In the genomic region with DNA sequence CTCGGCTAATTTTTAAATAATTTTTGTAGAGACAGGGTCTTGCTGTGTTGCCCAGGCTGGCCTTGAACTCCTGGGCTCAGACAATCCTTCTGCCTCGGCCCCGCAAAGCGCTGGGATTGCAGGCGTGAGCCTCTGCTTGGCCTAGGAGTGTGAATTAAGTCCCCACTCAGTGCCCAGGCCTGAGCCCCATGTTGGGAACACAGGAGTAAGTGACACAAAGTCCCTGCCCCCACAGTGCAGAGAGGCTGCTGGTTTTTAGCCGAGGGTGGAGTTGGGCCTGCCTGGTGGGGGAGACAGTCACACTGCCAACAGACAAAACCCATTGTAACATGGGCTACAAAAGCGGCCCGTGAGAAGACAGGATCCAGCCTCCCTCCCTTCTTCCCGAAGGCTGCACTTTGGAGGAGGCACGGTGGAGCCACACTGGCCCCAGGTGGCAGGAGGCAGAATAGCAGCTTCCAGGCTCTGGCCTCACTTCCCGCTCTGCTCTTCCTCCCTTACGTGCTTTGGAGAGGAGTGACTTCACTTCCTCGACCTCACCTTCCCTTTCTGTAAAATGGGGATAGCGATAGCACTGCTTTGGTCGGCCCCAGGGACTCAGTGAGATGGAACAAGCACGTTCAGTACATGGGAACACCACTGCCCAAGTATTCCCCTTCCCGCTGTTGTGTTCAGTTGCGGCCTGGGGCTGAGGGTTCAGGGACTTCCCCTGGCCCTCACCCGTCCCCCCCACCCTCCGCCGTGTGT, we compare ENCODE assay signal across 8 cellular contexts. TPM values are rescaled to one million over a fixed set of nuclear protein-coding genes. Genes with fewer than 3 reads are reported as not detected.
A peak's percentile ranks its signal among the peaks of the same experiment; 100 is the strongest.
DNase-seq lines count a peak whose midpoint lies in the region; ATAC-seq and TF ChIP-seq lines count a peak whose summit lies in the region.

No MANE protein-coding gene starts in this region.

- H3K27me3 Mint-ChIP-seq in neural progenitor cell (ENCODE audit: insufficient read depth, low read depth), result peaks cover 2% of the 10 kb centered on the region

- no peak overlapping the region for H3K4me3 Mint-ChIP-seq in neural progenitor cell

- no peaks in the 10 kb centered on the region for H3K9me3 Mint-ChIP-seq in neural progenitor cell

- H3K27ac Mint-ChIP-seq in neural progenitor cell, result peak overlapping the region; percentile 60

- H3K4me1 ChIP-seq in foreskin keratinocyte, result no peaks in the 10 kb centered on the region
- H3K4me1 ChIP-seq in neural progenitor cell, result no peaks in the 10 kb centered on the region
- H3K4me1 ChIP-seq in thoracic aorta (ENCODE audit: control insufficient read depth in 1 of 2, low read depth in 2 of 2), result peaks cover 0 to 3% of the 10 kb centered on the region in 2 donors

- H2AFZ ChIP-seq in neural progenitor cell (replicated peaks), result no peak overlapping the region

- DNase-seq in DMS53 (lab: John Stamatoyannopoulos, UW), result peak; percentile 91
- peak; percentile 91 for DNase-seq in KBM-7
- peak; percentile 48 for DNase-seq in RPMI8226
- DNase-seq in activated effector memory CD4-positive, alpha-beta T cell treated with anti-CD3 and anti-CD28 coated beads, Interleukin-2, amount 50 U/mL, for 16 hours, result peak; percentile 81
- peak in 1 of 2 donors; percentile 67 for DNase-seq in foreskin keratinocyte
- DNase-seq in neural progenitor cell (ENCODE audit: low spot score), result peak; percentile 94
- no peak for DNase-seq in thoracic aorta (ENCODE audit: low spot score)

- H3K4me3 ChIP-seq in neural progenitor cell (no peak overlapping the region), thoracic aorta (no peak overlapping the region)

- TF ChIP-seq CTCF in foreskin keratinocyte (conservative IDR thresholded peaks at IDR 0.05) (peak; percentile 99), neural progenitor cell (IDR thresholded peaks at IDR 0.05) (peak; percentile 97), thoracic aorta (IDR thresholded peaks at IDR 0.05) (peak; percentile 96)

- H3K36me3 ChIP-seq in neural progenitor cell, result peaks cover 3% of the 10 kb centered on the region
- peaks cover 27% of the 10 kb centered on the region for H3K36me3 ChIP-seq in thoracic aorta

- no peak overlapping the region for H3K4me2 ChIP-seq in neural progenitor cell

- H3F3A ChIP-seq in neural progenitor cell (ENCODE audit: low read depth), result peaks cover 16% of the 10 kb centered on the region

- in situ Hi-C loops in KBM-7 (cut with MboI; ENCODE audit: low pct_unique_long_range_greater_than_20kb, low sequenced_read_pairs), result loop anchor here (10.0 kb wide), 1 partner anchor 263 kb away; no protein-coding TSS in a partner anchor

- H3K27me3 ChIP-seq in foreskin keratinocyte, result no peaks in the 10 kb centered on the region
- no peaks in the 10 kb centered on the region for H3K27me3 ChIP-seq in neural progenitor cell
- no peaks in the 10 kb centered on the region for H3K27me3 ChIP-seq in thoracic aorta (replicated peaks; ENCODE audit: insufficient read depth)

- H3K9me3 ChIP-seq in neural progenitor cell (ENCODE audit: low read depth) (no peaks in the 10 kb centered on the region), thoracic aorta (no peaks in the 10 kb centered on the region)

- ATAC-seq in foreskin keratinocyte (peak; percentile 65), thoracic aorta (ENCODE audit: insufficient number of reproducible peaks, low FRiP score, low read depth) (peak; percentile 70), HG03196 (IDR thresholded peaks at IDR 0.05; ENCODE audit: unreplicated experiment) (no peak)

- H4K20me1 ChIP-seq in neural progenitor cell (ENCODE audit: low read depth), result peaks cover 24% of the 10 kb centered on the region

- no peak overlapping the region for H3K9ac ChIP-seq in neural progenitor cell

- peaks cover 2% of the 10 kb centered on the region for H3K4me1 Mint-ChIP-seq in neural progenitor cell

- H3K79me2 ChIP-seq in neural progenitor cell (ENCODE audit: low read depth), result no peaks in the 10 kb centered on the region

- peaks cover 5% of the 10 kb centered on the region for H3K36me3 Mint-ChIP-seq in neural progenitor cell

- H3K27ac ChIP-seq in foreskin keratinocyte (no peak overlapping the region), neural progenitor cell (peak overlapping the region; percentile 32), thoracic aorta (peak overlapping the region in 1 of 2 donors; percentile 11)

RNA-seq across cellular contexts. Expression of a gene that starts 15.2 kb away (rescaled TPM):
- total RNA-seq in foreskin keratinocyte, result 70.2 and 74.9 TPM in 2 replicates
- 93.3 and 98.9 TPM in 2 replicates for polyA plus RNA-seq in foreskin keratinocyte
- 1.5 and 3.9 TPM in 2 replicates for total RNA-seq in neural progenitor cell (ENCODE audit: low replicate concordance)
- total RNA-seq in thoracic aorta, result 100 to 1,000 TPM; 141 to 195 TPM

RNA-seq across cellular contexts. Expression of a gene that starts 47.3 kb away (rescaled TPM):
- 73.1 and 76.9 TPM in 2 replicates for total RNA-seq in foreskin keratinocyte
- 128 and 142 TPM in 2 replicates for polyA plus RNA-seq in foreskin keratinocyte
- 101 and 172 TPM in 2 replicates for total RNA-seq in neural progenitor cell (ENCODE audit: low replicate concordance)
- total RNA-seq in thoracic aorta, result 100 to 1,000 TPM; 189 to 220 TPM

Comparison
In these comparisons a context has a peak if more than half of its experiments do, and no peak if none do; other contexts are left out.
1. RNA of a gene that starts 15.2 kb away (total RNA-seq): 141 to 195 TPM in thoracic aorta and 70.2 to 74.9 TPM in foreskin keratinocyte; 1.5 to 3.9 TPM in neural progenitor cell; every median in the first group is over 10 times any median in the second.
2. Peak in every context shown above with its lines, with median percentiles within 50 percentile points of each other: CTCF ChIP-seq.